Comparison of ENCODE assay signal across 8 cellular contexts in the genomic region with DNA sequence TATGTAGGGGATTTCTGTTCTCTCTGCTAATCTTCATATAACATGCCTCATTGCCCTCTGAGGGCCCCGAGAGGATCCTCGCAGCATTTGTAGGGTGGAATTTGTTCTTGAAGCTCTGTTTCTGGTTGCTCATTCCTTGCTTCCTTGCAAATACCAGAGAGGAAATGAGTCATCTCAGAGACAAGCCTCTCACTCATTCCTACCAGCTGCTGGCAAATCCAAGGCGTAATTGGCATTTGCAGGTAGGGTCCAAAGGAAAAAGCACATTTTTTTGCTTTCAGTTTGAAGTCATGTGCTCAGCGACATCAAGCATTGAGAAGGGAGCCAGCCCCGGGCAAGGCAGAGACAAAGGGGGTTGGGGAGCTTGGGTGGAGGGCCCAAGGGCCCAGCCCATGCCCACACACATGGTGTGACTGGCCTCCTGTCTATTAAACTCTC.
DNase-seq lines count a peak whose midpoint lies in the region; FAIRE-seq and TF ChIP-seq lines count a peak whose summit lies in the region.

No MANE protein-coding gene starts in this region.

- H2AFZ ChIP-seq in H1 (ENCODE audit: low read length) (no peak overlapping the region), neural cell (ENCODE audit: low read depth, low read length) (no peak overlapping the region), SK-N-SH (ENCODE audit: low read depth) (no peak overlapping the region)

- H3K4me3 ChIP-seq in H1 (ENCODE audit: extremely low read depth in 1 of 4, insufficient read depth in 2 of 4, low read depth in 3 of 4, low read length in 4 of 4) (no peak overlapping the region), neural cell (ENCODE audit: low read length) (no peak overlapping the region), SK-N-SH (ENCODE audit: low read depth in 2 of 2, low read length in 1 of 2) (no peak overlapping the region)

- DNase-seq in Caki2 (ENCODE audit: low read depth): peak; percentile 92
- DNase-seq in NCI-H187 (lab: John Stamatoyannopoulos, UW): peak; percentile 18 to 33
- peak in 1 of 2 experiments; percentile 50 for DNase-seq in H1 (ENCODE audit: low read depth in 1 of 2, low spot score in 2 of 2)
- no peak for DNase-seq in NCI-H128 (lab: John Stamatoyannopoulos, UW; ENCODE audit: unreplicated experiment)
- no peak for DNase-seq in NCI-H1417 treated with DMSO at 0.1 percent for 48 hours (lab: John Stamatoyannopoulos, UW)
- no peak for DNase-seq in stimulated activated CD4-positive, alpha-beta T cell treated with anti-CD3 and anti-CD28 coated beads, Interleukin-4, amount 100 ng/mL, for 1 hour
- no peak for DNase-seq in SK-N-SH

- WGBS in H1 (ENCODE audit: extremely low coverage in 1 of 2, insufficient coverage in 1 of 2, insufficient read length in 1 of 2, insufficient replicate concordance in 2 of 2, low coverage in 1 of 2, low lambda C conversion rate in 2 of 2, missing lambda C conversion rate in 1 of 2), 2 experiments: 42% methylated on average over 5 of the region's 5 CpGs; no CpG with 5 or more reads in 1 of the 2 experiments
- WGBS in SK-N-SH (ENCODE audit: low lambda C conversion rate): 20% methylated on average over 5 of the region's 5 CpGs

- H4K20me1 ChIP-seq in H1 (replicated peaks in 1 of 2; ENCODE audit: control insufficient read depth in 1 of 2, insufficient read depth in 2 of 2, low read length in 2 of 2): no peaks in the 10 kb centered on the region
- no peaks in the 10 kb centered on the region for H4K20me1 ChIP-seq in neural cell (ENCODE audit: insufficient read depth)
- H4K20me1 ChIP-seq in SK-N-SH (ENCODE audit: insufficient read depth): no peaks in the 10 kb centered on the region

- H2BK12ac ChIP-seq in H1 (ENCODE audit: low read depth, low read length): peak overlapping the region; percentile 80; the same call in 1 of the 2 replicates

- H3K9me3 ChIP-seq in H1 (ENCODE audit: insufficient read depth in 2 of 2, low read depth in 1 of 2, low read length in 1 of 2) (no peaks in the 10 kb centered on the region), neural cell (ENCODE audit: low read length) (no peaks in the 10 kb centered on the region), SK-N-SH (no peaks in the 10 kb centered on the region)

- no peak overlapping the region for H4K5ac ChIP-seq in H1 (ENCODE audit: insufficient read length, low read depth, low read length)

- H3K27me3 ChIP-seq in H1 (replicated peaks in 1 of 4; ENCODE audit: control insufficient read depth in 3 of 4, extremely low read depth in 1 of 4, insufficient read depth in 3 of 4, low read length in 3 of 4) (no peaks in the 10 kb centered on the region), neural cell (ENCODE audit: insufficient read depth, low read depth, low read length) (no peaks in the 10 kb centered on the region), SK-N-SH (ENCODE audit: insufficient read depth) (no peaks in the 10 kb centered on the region)

- H3K4ac ChIP-seq in H1 (replicated peaks; ENCODE audit: insufficient read length, low read depth, low read length): no peak overlapping the region

- TF ChIP-seq POLR2A in H1 (IDR thresholded peaks at IDR 0.05; ENCODE audit: control extremely low read depth in 1 of 2, low read depth in 2 of 2, low read length in 2 of 2): no peak

- H3K56ac ChIP-seq in H1 (replicated peaks; ENCODE audit: insufficient read length, low read depth, low read length): no peak overlapping the region

- H3K14ac ChIP-seq in H1 (ENCODE audit: insufficient read length): no peak overlapping the region

- H3K79me1 ChIP-seq in H1 (ENCODE audit: low read depth, low read length): no peaks in the 10 kb centered on the region

- peak overlapping the region; percentile 64; the same call in 1 of the 2 replicates for H3K18ac ChIP-seq in H1 (ENCODE audit: extremely low read depth, low read length)

- H4K91ac ChIP-seq in H1 (replicated peaks; ENCODE audit: insufficient read length, low read length): peak overlapping the region; percentile 31

- 0 out of 2 replicates have a peak overlapping the region, but pooled peaks have one; percentile 25 for H2BK20ac ChIP-seq in H1 (ENCODE audit: low read length)

- H2BK15ac ChIP-seq in H1 (ENCODE audit: low read length): no peak overlapping the region

- no peaks in the 10 kb centered on the region for H3F3A ChIP-seq in neural cell (ENCODE audit: insufficient read depth, low read length, poor library complexity, severe bottlenecking)
- no peaks in the 10 kb centered on the region for H3F3A ChIP-seq in SK-N-SH (replicated peaks; ENCODE audit: insufficient read depth)

- H3K23me2 ChIP-seq in H1 (ENCODE audit: low read depth, low read length): no peaks in the 10 kb centered on the region

- POLR2A ChIA-PET in H1 (lab: Charles Lee; ENCODE audit: partially characterized antibody): interaction anchor here (1.3 kb wide), 1 partner anchor 16 kb away, joined by 3 read pairs; no protein-coding TSS in a partner anchor
- POLR2A ChIA-PET in SK-N-SH (lab: Yijun Ruan, JAX): no interaction called here

- H4K8ac ChIP-seq in H1 (ENCODE audit: extremely low read depth, insufficient read depth, low read length): no peak overlapping the region

- H3K9me2 ChIP-seq in neural cell (ENCODE audit: insufficient read depth, low read length) (no peaks in the 10 kb centered on the region), SK-N-SH (no peaks in the 10 kb centered on the region)

- TF ChIP-seq EP300 in H1 (IDR thresholded peaks at IDR 0.05; ENCODE audit: borderline replicate concordance in 1 of 2, low read depth in 2 of 2, low read length in 2 of 2) (no peak), neural cell (conservative IDR thresholded peaks at IDR 0.05; ENCODE audit: poor library complexity, severe bottlenecking) (no peak), SK-N-SH (IDR thresholded peaks at IDR 0.05; ENCODE audit: borderline replicate concordance in 1 of 2, low read depth in 1 of 2, low read length in 1 of 2) (no peak)

- H3K27ac ChIP-seq in H1 (ENCODE audit: low read depth, low read length) (peak overlapping the region; percentile 7), neural cell (ENCODE audit: low read length) (peak overlapping the region; percentile 58), SK-N-SH (ENCODE audit: low read depth in 2 of 2, low read length in 1 of 2) (no peak overlapping the region)

- H3K36me3 ChIP-seq in H1 (ENCODE audit: control insufficient read depth in 2 of 4, insufficient read depth in 4 of 4, low read length in 3 of 4): no peaks in the 10 kb centered on the region
- no peaks in the 10 kb centered on the region for H3K36me3 ChIP-seq in neural cell (ENCODE audit: insufficient read depth, low read length)
- no peaks in the 10 kb centered on the region for H3K36me3 ChIP-seq in SK-N-SH (replicated peaks in 1 of 2; ENCODE audit: control insufficient read depth in 1 of 2, insufficient read depth in 2 of 2, low read length in 1 of 2)

- H3K4me1 ChIP-seq in H1 (replicated peaks in 1 of 4; ENCODE audit: control insufficient read depth in 3 of 4, insufficient read depth in 4 of 4, low read length in 3 of 4): peaks cover 2 to 13% (median 8%) of the 10 kb centered on the region in 4 experiments
- H3K4me1 ChIP-seq in SK-N-SH (ENCODE audit: control insufficient read depth in 1 of 2, insufficient read depth in 2 of 2, low read depth in 1 of 2, low read length in 1 of 2): no peaks in the 10 kb centered on the region

- H3K23ac ChIP-seq in H1 (ENCODE audit: insufficient read length): no peak overlapping the region

- in situ Hi-C loops in Caki2 (cut with HindIII; ENCODE audit: low pct_unique_long_range_greater_than_20kb, low sequenced_read_pairs): no loop called here

- CTCF ChIA-PET in H1 (lab: Charles Lee; ENCODE audit: partially characterized antibody) (no interaction called here), SK-N-SH (lab: Yijun Ruan, JAX) (no interaction called here)

- 0 out of 2 replicates have a peak overlapping the region, but pooled peaks have one; percentile 47 for H2BK5ac ChIP-seq in H1 (ENCODE audit: low read depth, low read length)

- no peak for TF ChIP-seq CTCF in H1 (IDR thresholded peaks at IDR 0.05; ENCODE audit: control extremely low read depth in 1 of 3, insufficient read depth in 1 of 3, low read depth in 1 of 3, low read length in 3 of 3)
- no peak for TF ChIP-seq CTCF in neural cell (IDR thresholded peaks at IDR 0.05; ENCODE audit: poor library complexity, severe bottlenecking)
- TF ChIP-seq CTCF in SK-N-SH (IDR thresholded peaks at IDR 0.05): no peak

- H3K79me2 ChIP-seq in H1 (ENCODE audit: control insufficient read depth in 1 of 2, insufficient read depth in 2 of 2, low read length in 2 of 2): no peaks in the 10 kb centered on the region
- no peaks in the 10 kb centered on the region for H3K79me2 ChIP-seq in neural cell (replicated peaks; ENCODE audit: insufficient read depth, low read length)
- H3K79me2 ChIP-seq in SK-N-SH (ENCODE audit: insufficient read depth): no peaks in the 10 kb centered on the region

- no peak overlapping the region for H3K9ac ChIP-seq in H1 (replicated peaks in 1 of 4; ENCODE audit: extremely low read depth in 1 of 4, low read depth in 3 of 4, low read length in 3 of 4)
- H3K9ac ChIP-seq in neural cell (ENCODE audit: low read length): peak overlapping the region; percentile 10
- no peak overlapping the region for H3K9ac ChIP-seq in SK-N-SH

- peak; percentile 89 for FAIRE-seq in H1 (lab: Jason Lieb, UNC)

- H3K4me2 ChIP-seq in H1 (ENCODE audit: insufficient read depth in 1 of 2, low read depth in 2 of 2, low read length in 2 of 2) (no peak overlapping the region), neural cell (ENCODE audit: low read length) (no peak overlapping the region), SK-N-SH (no peak overlapping the region)

- no peak overlapping the region for H2BK120ac ChIP-seq in H1 (replicated peaks; ENCODE audit: low read depth, low read length)

- no peak overlapping the region for H2AK5ac ChIP-seq in H1 (ENCODE audit: low read depth, low read length)

- TF ChIP-seq RAD21 in H1 (IDR thresholded peaks at IDR 0.05 in 1 of 2, conservative IDR thresholded peaks at IDR 0.05 in 1 of 2; ENCODE audit: low read depth in 2 of 2, low read length in 2 of 2) (no peak), neural cell (conservative IDR thresholded peaks at IDR 0.05) (peak; percentile 25), SK-N-SH (IDR thresholded peaks at IDR 0.05; ENCODE audit: low read length) (no peak)

TF ChIP-seq in H1, 55 proteins besides CTCF, POLR2A, EP300 and RAD21:
- no peak for TF ChIP-seq TAF1 (IDR thresholded peaks at IDR 0.05; ENCODE audit: low read depth, low read length)
- peak; percentile 57; the same call in 1 of the 2 replicates for TF ChIP-seq JUN (IDR thresholded peaks at IDR 0.05; ENCODE audit: low read depth, low read length)
- peak; percentile 91 for TF ChIP-seq JUND (IDR thresholded peaks at IDR 0.05; ENCODE audit: low read length)
TF ChIP-seq in H1: peak in this region for 2.

TF ChIP-seq in SK-N-SH, 30 proteins besides CTCF, POLR2A, EP300 and RAD21 (continues in another document):
- no peak for TF ChIP-seq TEAD4 (IDR thresholded peaks at IDR 0.05; ENCODE audit: borderline replicate concordance, insufficient read depth)
- TF ChIP-seq, protein P1, sequence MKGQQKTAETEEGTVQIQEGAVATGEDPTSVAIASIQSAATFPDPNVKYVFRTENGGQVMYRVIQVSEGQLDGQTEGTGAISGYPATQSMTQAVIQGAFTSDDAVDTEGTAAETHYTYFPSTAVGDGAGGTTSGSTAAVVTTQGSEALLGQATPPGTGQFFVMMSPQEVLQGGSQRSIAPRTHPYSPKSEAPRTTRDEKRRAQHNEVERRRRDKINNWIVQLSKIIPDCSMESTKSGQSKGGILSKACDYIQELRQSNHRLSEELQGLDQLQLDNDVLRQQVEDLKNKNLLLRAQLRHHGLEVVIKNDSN (IDR thresholded peaks at IDR 0.05; ENCODE audit: borderline replicate concordance, low read depth): no peak

Comparison
In these comparisons a context has a peak if more than half of its experiments do, and no peak if none do; other contexts are left out.
1. DNase-seq: peak in Caki2 (single experiment) and NCI-H187 (2 of 2); none in NCI-H128 (single experiment), NCI-H1417 treated with DMSO at 0.1 percent for 48 hours (single experiment), stimulated activated CD4-positive, alpha-beta T cell treated with anti-CD3 and anti-CD28 coated beads, Interleukin-4, amount 100 ng/mL, for 1 hour (single experiment) and SK-N-SH (single experiment).
2. H3K27ac ChIP-seq: peak in H1 (single experiment) and neural cell (single experiment); none in SK-N-SH (0 of 2).